In the genomic region with DNA sequence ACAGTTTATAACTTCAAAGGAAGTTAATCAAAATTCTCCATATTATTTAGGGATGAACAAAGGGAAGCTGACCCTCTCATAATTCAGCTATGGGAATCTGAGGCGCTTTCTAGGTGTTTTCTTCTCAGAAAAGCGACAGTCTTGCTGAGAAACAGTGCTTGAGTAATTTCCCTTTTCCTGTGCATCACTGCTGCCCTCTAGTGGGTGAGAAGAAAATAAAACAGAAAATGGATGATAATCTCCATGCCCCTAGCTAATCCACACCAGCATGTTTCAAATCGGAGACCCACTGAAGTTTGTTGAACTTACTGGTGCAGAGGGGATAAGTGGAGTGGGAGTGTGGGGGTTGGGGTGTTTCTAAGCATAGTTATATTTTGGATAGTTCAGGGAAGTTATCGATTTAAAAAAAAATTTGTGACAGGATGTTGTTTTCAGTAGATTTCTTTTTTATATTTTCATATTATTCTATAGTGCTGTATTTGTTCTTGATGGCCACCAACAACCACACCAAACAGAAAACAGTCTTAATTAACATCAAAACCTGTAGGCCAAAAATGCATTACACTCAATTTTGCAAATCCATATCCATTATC, we compare ENCODE assay signal across 8 cellular contexts. TPM values are rescaled to one million over a fixed set of nuclear protein-coding genes. Genes with fewer than 3 reads are reported as not detected.
DNase-seq lines count a peak whose midpoint lies in the region; ATAC-seq and TF ChIP-seq lines count a peak whose summit lies in the region.

No MANE protein-coding gene starts in this region.

- TF ChIP-seq CTCF in VCaP (conservative IDR thresholded peaks at IDR 0.05) (peak; percentile 87), omental fat pad (IDR thresholded peaks at IDR 0.05) (no peak)

- DNase-seq in DMS53 treated with DMSO at 0.1 percent for 48 hours (lab: John Stamatoyannopoulos, UW; ENCODE audit: unreplicated experiment): peak; percentile 34
- DNase-seq in NCI-H187 treated with DMSO at 0.1 percent for 48 hours (lab: John Stamatoyannopoulos, UW): peak; percentile 10
- peak; percentile 53 for DNase-seq in fibroblast of the conjunctiva (ENCODE audit: low read depth)
- no peak for DNase-seq in omental fat pad (ENCODE audit: low spot score)

- ATAC-seq in GM21737 (IDR thresholded peaks at IDR 0.05; ENCODE audit: unreplicated experiment) (peak; percentile 50), omental fat pad (ENCODE audit: low FRiP score) (peak; percentile 55), GM21390 (IDR thresholded peaks at IDR 0.05; ENCODE audit: unreplicated experiment) (no peak), GM18511 (IDR thresholded peaks at IDR 0.05; ENCODE audit: unreplicated experiment) (no peak)

- H3K27ac ChIP-seq in VCaP: peak overlapping the region; percentile 36

RNA-seq across cellular contexts. Expression of a gene that starts 21.4 kb away (rescaled TPM):
- 100 to 1,000 TPM in 3 of 4 donors, 10 to 100 TPM in 1; 61.0 to 325 (median 142) TPM for total RNA-seq in omental fat pad

RNA-seq across cellular contexts. Expression of a gene that starts 51.2 kb away (rescaled TPM):
- 1 to 10 TPM in 1 of 4 donors, not detected in 3; 1.0 TPM for total RNA-seq in omental fat pad

RNA-seq across cellular contexts. Expression of a gene that starts 55.7 kb away (rescaled TPM):
- not detected for total RNA-seq in omental fat pad

Comparison
In these comparisons a context has a peak if more than half of its experiments do, and no peak if none do; other contexts are left out.
1. ATAC-seq: peak in GM21737 (single experiment) and omental fat pad (single experiment); none in GM21390 (single experiment) and GM18511 (single experiment).